Comparison of ENCODE assay signal across 8 cellular contexts in genomic region chr2:136135924-136136906, GRCh38.
DNase-seq lines count a peak whose midpoint lies in the region; ATAC-seq lines count a peak whose summit lies in the region.

No MANE protein-coding gene starts in this region.

- H3K9me3 ChIP-seq in mucosa of stomach (ENCODE audit: control insufficient read depth, low read length), result no peaks in the 10 kb centered on the region

- H3K27me3 ChIP-seq in mucosa of stomach (ENCODE audit: control insufficient read depth, insufficient read depth, low read length), result no peaks in the 10 kb centered on the region

- ATAC-seq in GM18867 (IDR thresholded peaks at IDR 0.05; ENCODE audit: unreplicated experiment) (peak; percentile 53), HG02885 (IDR thresholded peaks at IDR 0.05; ENCODE audit: poor library complexity, unreplicated experiment) (peak; percentile 43)

- no peaks in the 10 kb centered on the region for H3K36me3 ChIP-seq in mucosa of stomach (ENCODE audit: control insufficient read depth, insufficient read depth, low read length)

- H3K9ac ChIP-seq in mucosa of stomach (ENCODE audit: low read length), result peak overlapping the region; percentile 20

- DNase-seq in NCI-H345 treated with DMSO at 0.1 percent for 48 hours (lab: John Stamatoyannopoulos, UW; ENCODE audit: unreplicated experiment) (peak; percentile 92), iPS-NIHi11 (ENCODE audit: low spot score) (no peak), hypothalamus (lab: John Stamatoyannopoulos, UW) (no peak), RKO (ENCODE audit: low spot score) (no peak)
- DNase-seq in activated T-cell treated with anti-CD3 and anti-CD28 coated beads, Interleukin-2, amount 50 U/mL, for 48 hours, result peak; percentile 57 to 60

- no peaks in the 10 kb centered on the region for H3K4me1 ChIP-seq in mucosa of stomach (ENCODE audit: control insufficient read depth, insufficient read depth, low read length)

- H3K4me3 ChIP-seq in mucosa of stomach (ENCODE audit: low read length), result no peak overlapping the region

Comparison
In these comparisons a context has a peak if more than half of its experiments do, and no peak if none do; other contexts are left out.
1. DNase-seq: peak in NCI-H345 treated with DMSO at 0.1 percent for 48 hours (single experiment) and activated T-cell treated with anti-CD3 and anti-CD28 coated beads, Interleukin-2, amount 50 U/mL, for 48 hours (2 of 2); none in iPS-NIHi11 (single experiment), hypothalamus (0 of 51) and RKO (single experiment).